In genomic region chr9:131640438-131641181, GRCh38 we compare ENCODE assay signal across 11 cellular contexts.
DNase-seq lines count a peak whose midpoint lies in the region; ATAC-seq and TF ChIP-seq lines count a peak whose summit lies in the region.
"Had no signal": no experiment of that assay in that cellular context is flagged by ENCODE, and none has a peak within 500 bp of the region (broad histone marks: within the 10 kb centered on the region; RNA-seq: fewer than 3 reads in every experiment).

No MANE protein-coding gene starts in this region.

- H3K4me3 Mint-ChIP-seq in activated CD8-positive, alpha-beta T cell treated with anti-CD3 and anti-CD28 coated beads for 36 hours: no peak overlapping the region
- H3K4me3 Mint-ChIP-seq in activated CD8-positive, alpha-beta T cell treated with anti-CD3 and anti-CD28 coated beads, Interleukin-2, amount 10 ng/mL, durations not matched to agents 7 days and 5 days: no peak overlapping the region
- no peak overlapping the region for H3K4me3 Mint-ChIP-seq in activated naive CD8-positive, alpha-beta T cell treated with anti-CD3 and anti-CD28 coated beads, Interleukin-2, amount 50 U/mL, for 24 hours

- POLR2A ChIA-PET in activated CD8-positive, alpha-beta T cell treated with anti-CD3 and anti-CD28 coated beads for 36 hours (lab: Charles Lee): interaction anchor here (1.5 kb wide), 1 partner anchor 92 kb away, joined by 3 read pairs; no protein-coding TSS in a partner anchor
- POLR2A ChIA-PET in activated CD8-positive, alpha-beta T cell treated with anti-CD3 and anti-CD28 coated beads, Interleukin-2, amount 10 ng/mL, durations not matched to agents 7 days and 5 days (lab: Charles Lee): no interaction called here

- TF ChIP-seq CTCF in activated CD8-positive, alpha-beta T cell treated with anti-CD3 and anti-CD28 coated beads for 36 hours (IDR thresholded peaks at IDR 0.05): no peak
- TF ChIP-seq CTCF in tibial artery (IDR thresholded peaks at IDR 0.05): no peak

- peaks cover 55% of the 10 kb centered on the region for H3K4me1 Mint-ChIP-seq in activated CD8-positive, alpha-beta T cell treated with anti-CD3 and anti-CD28 coated beads for 36 hours (ENCODE audit: low read depth)
- peaks cover 33% of the 10 kb centered on the region for H3K4me1 Mint-ChIP-seq in activated CD8-positive, alpha-beta T cell treated with anti-CD3 and anti-CD28 coated beads, Interleukin-2, amount 10 ng/mL, durations not matched to agents 7 days and 5 days (ENCODE audit: low read depth)
- H3K4me1 Mint-ChIP-seq in activated naive CD8-positive, alpha-beta T cell treated with anti-CD3 and anti-CD28 coated beads, Interleukin-2, amount 50 U/mL, for 24 hours: peaks cover 60% of the 10 kb centered on the region

- no peak for ATAC-seq in activated CD8-positive, alpha-beta T cell treated with anti-CD3 and anti-CD28 coated beads for 36 hours
- ATAC-seq in activated CD8-positive, alpha-beta T cell treated with anti-CD3 and anti-CD28 coated beads, Interleukin-2, amount 10 ng/mL, durations not matched to agents 7 days and 5 days: no peak
- ATAC-seq in activated naive CD8-positive, alpha-beta T cell treated with anti-CD3 and anti-CD28 coated beads, Interleukin-2, amount 50 U/mL, for 24 hours: no peak
- ATAC-seq in right cardiac atrium (peak in 1 of 2 donors; percentile 33), GM19328 (IDR thresholded peaks at IDR 0.05; ENCODE audit: unreplicated experiment) (no peak)
- ATAC-seq: foreskin keratinocyte had no signal

- H3K27ac ChIP-seq in right cardiac atrium (ENCODE audit: low read length) (peak overlapping the region; percentile 6), tibial artery (peak overlapping the region; percentile 66 to 77)
- H3K27ac ChIP-seq: foreskin keratinocyte had no signal

- no peak overlapping the region for H3K4me3 ChIP-seq in right cardiac atrium (ENCODE audit: low read length)
- no peak overlapping the region for H3K4me3 ChIP-seq in tibial artery

- H3K27me3 Mint-ChIP-seq in activated CD8-positive, alpha-beta T cell treated with anti-CD3 and anti-CD28 coated beads for 36 hours: no peaks in the 10 kb centered on the region
- H3K27me3 Mint-ChIP-seq in activated CD8-positive, alpha-beta T cell treated with anti-CD3 and anti-CD28 coated beads, Interleukin-2, amount 10 ng/mL, durations not matched to agents 7 days and 5 days (ENCODE audit: low read depth): no peaks in the 10 kb centered on the region
- no peaks in the 10 kb centered on the region for H3K27me3 Mint-ChIP-seq in activated naive CD8-positive, alpha-beta T cell treated with anti-CD3 and anti-CD28 coated beads, Interleukin-2, amount 50 U/mL, for 24 hours

- H3K4me1 ChIP-seq in right cardiac atrium (ENCODE audit: control insufficient read depth, insufficient read depth, low read length) (peaks cover 21% of the 10 kb centered on the region), tibial artery (peaks cover 0 to 43% (median 29%) of the 10 kb centered on the region in 4 donors)

- peaks cover 4 to 43% (median 28%) of the 10 kb centered on the region in 3 donors for H3K36me3 ChIP-seq in tibial artery

- DNase-seq in activated CD8-positive, alpha-beta T cell treated with anti-CD3 and anti-CD28 coated beads for 36 hours: no peak
- DNase-seq in activated CD8-positive, alpha-beta T cell treated with anti-CD3 and anti-CD28 coated beads, Interleukin-2, amount 10 ng/mL, durations not matched to agents 7 days and 5 days: no peak
- no peak for DNase-seq in activated naive CD8-positive, alpha-beta T cell treated with anti-CD3 and anti-CD28 coated beads, Interleukin-2, amount 50 U/mL, for 24 hours
- DNase-seq in right cardiac atrium (peak in 1 of 3 donors; percentile 38), tibial artery (peak in 1 of 2 donors; percentile 49), SKM-1 treated with dmso at 0.1 percent for 144 hours (lab: John Stamatoyannopoulos, UW; ENCODE audit: unreplicated experiment) (no peak), NCI-H1436 treated with DMSO at 0.1 percent for 48 hours (lab: John Stamatoyannopoulos, UW) (no peak)
- DNase-seq: mesendoderm, NCI-H2081 treated with DMSO at 0.1 percent for 48 hours had no signal

- no peaks in the 10 kb centered on the region for H3K9me3 Mint-ChIP-seq in activated CD8-positive, alpha-beta T cell treated with anti-CD3 and anti-CD28 coated beads for 36 hours
- H3K9me3 Mint-ChIP-seq in activated CD8-positive, alpha-beta T cell treated with anti-CD3 and anti-CD28 coated beads, Interleukin-2, amount 10 ng/mL, durations not matched to agents 7 days and 5 days (ENCODE audit: insufficient read depth): no peaks in the 10 kb centered on the region
- H3K9me3 Mint-ChIP-seq in activated naive CD8-positive, alpha-beta T cell treated with anti-CD3 and anti-CD28 coated beads, Interleukin-2, amount 50 U/mL, for 24 hours: no peaks in the 10 kb centered on the region

- intact Hi-C loops in activated CD8-positive, alpha-beta T cell treated with anti-CD3 and anti-CD28 coated beads for 36 hours (cut with micrococcal nuclease): no loop called here
- intact Hi-C loops in right cardiac atrium (cut with DNase I) (no loop called here), tibial artery (cut with DNase I; ENCODE audit: low total_unique reads) (loop anchor here (5.0 to 10.0 kb wide), 2 partner anchors 46 to 97 kb away; no protein-coding TSS in a partner anchor)

- H3K9me3 ChIP-seq in right cardiac atrium (ENCODE audit: control insufficient read depth, low read length) (no peaks in the 10 kb centered on the region), tibial artery (no peaks in the 10 kb centered on the region)

- H3K27ac Mint-ChIP-seq in activated CD8-positive, alpha-beta T cell treated with anti-CD3 and anti-CD28 coated beads for 36 hours: peak overlapping the region; percentile 78
- no peak overlapping the region for H3K27ac Mint-ChIP-seq in activated CD8-positive, alpha-beta T cell treated with anti-CD3 and anti-CD28 coated beads, Interleukin-2, amount 10 ng/mL, durations not matched to agents 7 days and 5 days
- H3K27ac Mint-ChIP-seq in activated naive CD8-positive, alpha-beta T cell treated with anti-CD3 and anti-CD28 coated beads, Interleukin-2, amount 50 U/mL, for 24 hours: peak overlapping the region; percentile 72

- CTCF ChIA-PET in activated CD8-positive, alpha-beta T cell treated with anti-CD3 and anti-CD28 coated beads for 36 hours (lab: Charles Lee): interaction anchor here (2.6 kb wide), 1 partner anchor 49 kb away, joined by 9 read pairs; no protein-coding TSS in a partner anchor
- CTCF ChIA-PET in activated CD8-positive, alpha-beta T cell treated with anti-CD3 and anti-CD28 coated beads, Interleukin-2, amount 10 ng/mL, durations not matched to agents 7 days and 5 days (lab: Charles Lee): interaction anchor here (0.7 to 1.7 kb wide), 5 partner anchors 11 to 100 kb away, joined by 3 to 7 read pairs (median 4); partner anchors contain the start of gene RAPGEF1

- WGBS in right cardiac atrium: 51% methylated on average over 11 of the region's 11 CpGs

- H3K27me3 ChIP-seq in right cardiac atrium (ENCODE audit: control insufficient read depth, insufficient read depth) (no peaks in the 10 kb centered on the region), tibial artery (no peaks in the 10 kb centered on the region)
- H3K27me3 ChIP-seq: foreskin keratinocyte had no signal

- H3K36me3 Mint-ChIP-seq in activated CD8-positive, alpha-beta T cell treated with anti-CD3 and anti-CD28 coated beads for 36 hours (ENCODE audit: low read depth): peaks cover 41% of the 10 kb centered on the region
- peaks cover 52% of the 10 kb centered on the region for H3K36me3 Mint-ChIP-seq in activated CD8-positive, alpha-beta T cell treated with anti-CD3 and anti-CD28 coated beads, Interleukin-2, amount 10 ng/mL, durations not matched to agents 7 days and 5 days (ENCODE audit: low read depth)
- H3K36me3 Mint-ChIP-seq in activated naive CD8-positive, alpha-beta T cell treated with anti-CD3 and anti-CD28 coated beads, Interleukin-2, amount 50 U/mL, for 24 hours (ENCODE audit: low read depth): peaks cover 32% of the 10 kb centered on the region
